ENCODE assay signal across 21 cellular contexts in the genomic region with DNA sequence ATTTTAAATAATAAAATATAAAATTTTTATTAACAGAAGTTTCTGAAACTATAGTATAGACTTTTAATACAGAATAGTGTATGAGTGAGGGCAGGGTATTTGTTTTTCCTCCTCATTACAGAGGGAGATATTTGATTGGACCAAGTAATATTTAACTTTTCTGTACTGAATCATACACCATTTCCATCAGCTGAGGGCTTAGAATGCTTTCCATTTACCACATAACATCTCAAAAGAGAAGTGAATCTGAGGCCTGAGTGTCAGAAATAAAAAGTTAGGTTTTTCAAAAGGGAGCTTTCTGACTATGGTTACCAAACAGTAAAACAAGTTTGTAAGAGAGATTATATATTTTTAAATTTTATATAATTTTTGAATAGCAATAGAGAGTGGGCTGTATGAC. TPM values are rescaled to one million over a fixed set of nuclear protein-coding genes. Genes with fewer than 3 reads are reported as not detected.
DNase-seq lines count a peak whose midpoint lies in the region; ATAC-seq lines count a peak whose summit lies in the region.
"Had no signal": no experiment of that assay in that cellular context is flagged by ENCODE, and none has a peak within 500 bp of the region (broad histone marks: within the 10 kb centered on the region; RNA-seq: fewer than 3 reads in every experiment).

No MANE protein-coding gene starts in this region.

- H3K27ac Mint-ChIP-seq in stimulated activated memory B cell treated with anti-CD40 and anti-IgM and Interleukin-4, amounts not matched to agents 10 μg/mL and 1 μg/mL and 100 μg/mL, for 72 hours: no peak overlapping the region
- H3K27ac Mint-ChIP-seq in naive thymus-derived CD4-positive, alpha-beta T cell: no peak overlapping the region
- H3K27ac Mint-ChIP-seq: activated CD4-positive, alpha-beta memory T cell treated with anti-CD3 and anti-CD28 coated beads for 36 hours; activated T-helper 1 cell treated with anti-CD3 and anti-CD28 coated beads, Interleukin-12 subunit alpha, Interleukin-12 subunit beta, Interleukin-2, Interleukin-4 antibody, amounts not matched to agents 30 ng/mL and 10 ng/mL and 1 ng/mL, durations not matched to agents 14 hours and 24 hours and 36 hours; effector memory CD8-positive, alpha-beta T cell; type B pancreatic cell had no signal

- H3K4me3 Mint-ChIP-seq in stimulated activated memory B cell treated with anti-CD40 and anti-IgM and Interleukin-4, amounts not matched to agents 10 μg/mL and 1 μg/mL and 100 μg/mL, for 72 hours: no peak overlapping the region
- no peak overlapping the region for H3K4me3 Mint-ChIP-seq in naive thymus-derived CD4-positive, alpha-beta T cell
- H3K4me3 Mint-ChIP-seq: activated CD4-positive, alpha-beta memory T cell treated with anti-CD3 and anti-CD28 coated beads for 36 hours; activated T-helper 1 cell treated with anti-CD3 and anti-CD28 coated beads, Interleukin-12 subunit alpha, Interleukin-12 subunit beta, Interleukin-2, Interleukin-4 antibody, amounts not matched to agents 30 ng/mL and 10 ng/mL and 1 ng/mL, durations not matched to agents 14 hours and 24 hours and 36 hours; central memory CD8-positive, alpha-beta T cell; effector memory CD8-positive, alpha-beta T cell; type B pancreatic cell had no signal

- H3K4me1 ChIP-seq in naive thymus-derived CD4-positive, alpha-beta T cell (ENCODE audit: control insufficient read depth in 2 of 2, insufficient read depth in 2 of 2, low read length in 2 of 2): no peaks in the 10 kb centered on the region
- H3K4me1 ChIP-seq: adrenal gland, parathyroid adenoma, SJSA1 had no signal

- DNase-seq in SIG-M5 treated with dmso at 0.1 percent for 504 hours (lab: John Stamatoyannopoulos, UW; ENCODE audit: unreplicated experiment) (peak; percentile 22), SIG-M5 (lab: John Stamatoyannopoulos, UW) (no peak)
- no peak for DNase-seq in naive thymus-derived CD4-positive, alpha-beta T cell
- DNase-seq: 8988T; activated CD4-positive, alpha-beta memory T cell treated with anti-CD3 and anti-CD28 coated beads for 36 hours; adrenal gland; C1 segment of cervical spinal cord; effector memory CD8-positive, alpha-beta T cell; NCI-H187; NCI-H510A had no signal

- H3K36me3 ChIP-seq in naive thymus-derived CD4-positive, alpha-beta T cell (ENCODE audit: control insufficient read depth in 2 of 3, insufficient read depth in 3 of 3, low read length in 3 of 3): no peaks in the 10 kb centered on the region
- H3K36me3 ChIP-seq: adrenal gland, SJSA1 had no signal

- CTCF ChIA-PET in naive thymus-derived CD4-positive, alpha-beta T cell (lab: Charles Lee): no interaction called here

- intact Hi-C loops in naive thymus-derived CD4-positive, alpha-beta T cell (cut with micrococcal nuclease): no loop called here

- POLR2A ChIA-PET in naive thymus-derived CD4-positive, alpha-beta T cell (lab: Charles Lee): interaction anchor here (0.6 to 0.7 kb wide), 2 partner anchors 44 to 196 kb away, joined by 3 read pairs; no protein-coding TSS in a partner anchor

- ATAC-seq in HG02759 (IDR thresholded peaks at IDR 0.05; ENCODE audit: unreplicated experiment) (peak; percentile 63), HG03442 (IDR thresholded peaks at IDR 0.05; ENCODE audit: unreplicated experiment) (peak; percentile 77), HG02763 (IDR thresholded peaks at IDR 0.05; ENCODE audit: unreplicated experiment) (no peak), GM21737 (IDR thresholded peaks at IDR 0.05; ENCODE audit: unreplicated experiment) (no peak)
- ATAC-seq in stimulated activated memory B cell treated with anti-CD40 and anti-IgM and Interleukin-4, amounts not matched to agents 10 μg/mL and 1 μg/mL and 100 μg/mL, for 72 hours: peak; percentile 74
- ATAC-seq in naive thymus-derived CD4-positive, alpha-beta T cell: no peak
- ATAC-seq: effector memory CD8-positive, alpha-beta T cell; left lobe of liver had no signal

- no peaks in the 10 kb centered on the region for H3K27me3 Mint-ChIP-seq in stimulated activated memory B cell treated with anti-CD40 and anti-IgM and Interleukin-4, amounts not matched to agents 10 μg/mL and 1 μg/mL and 100 μg/mL, for 72 hours
- H3K27me3 Mint-ChIP-seq in naive thymus-derived CD4-positive, alpha-beta T cell: peaks cover 0 to 5% (median 0%) of the 10 kb centered on the region in 5 donors
- H3K27me3 Mint-ChIP-seq: effector memory CD8-positive, alpha-beta T cell; type B pancreatic cell had no signal

- H3K9me3 Mint-ChIP-seq in stimulated activated memory B cell treated with anti-CD40 and anti-IgM and Interleukin-4, amounts not matched to agents 10 μg/mL and 1 μg/mL and 100 μg/mL, for 72 hours: no peaks in the 10 kb centered on the region
- H3K9me3 Mint-ChIP-seq in naive thymus-derived CD4-positive, alpha-beta T cell: peaks cover 0 to 1% (median 0%) of the 10 kb centered on the region in 11 donors
- H3K9me3 Mint-ChIP-seq: activated CD4-positive, alpha-beta memory T cell treated with anti-CD3 and anti-CD28 coated beads for 36 hours; activated T-helper 1 cell treated with anti-CD3 and anti-CD28 coated beads, Interleukin-12 subunit alpha, Interleukin-12 subunit beta, Interleukin-2, Interleukin-4 antibody, amounts not matched to agents 30 ng/mL and 10 ng/mL and 1 ng/mL, durations not matched to agents 14 hours and 24 hours and 36 hours; central memory CD8-positive, alpha-beta T cell; effector memory CD8-positive, alpha-beta T cell; type B pancreatic cell had no signal

- H3K27me3 ChIP-seq in naive thymus-derived CD4-positive, alpha-beta T cell (ENCODE audit: control insufficient read depth in 2 of 2, insufficient read depth in 2 of 2, low read length in 2 of 2): no peaks in the 10 kb centered on the region
- H3K27me3 ChIP-seq: adrenal gland, SJSA1 had no signal

- no peak overlapping the region for H3K4me3 ChIP-seq in naive thymus-derived CD4-positive, alpha-beta T cell (ENCODE audit: low read length)
- H3K4me3 ChIP-seq: adrenal gland, SJSA1 had no signal

- peaks cover 12% of the 10 kb centered on the region for H3K4me1 Mint-ChIP-seq in stimulated activated memory B cell treated with anti-CD40 and anti-IgM and Interleukin-4, amounts not matched to agents 10 μg/mL and 1 μg/mL and 100 μg/mL, for 72 hours
- H3K4me1 Mint-ChIP-seq in naive thymus-derived CD4-positive, alpha-beta T cell: no peaks in the 10 kb centered on the region
- H3K4me1 Mint-ChIP-seq: central memory CD8-positive, alpha-beta T cell had no signal

- no peak overlapping the region for H3K27ac ChIP-seq in naive thymus-derived CD4-positive, alpha-beta T cell (ENCODE audit: low read depth, low read length)
- H3K27ac ChIP-seq: adrenal gland, parathyroid adenoma, SJSA1 had no signal

- H3K9me3 ChIP-seq in naive thymus-derived CD4-positive, alpha-beta T cell (ENCODE audit: control insufficient read depth in 2 of 3, low read length in 3 of 3): no peaks in the 10 kb centered on the region
- H3K9me3 ChIP-seq: adrenal gland, SJSA1 had no signal

- H3K36me3 Mint-ChIP-seq in stimulated activated memory B cell treated with anti-CD40 and anti-IgM and Interleukin-4, amounts not matched to agents 10 μg/mL and 1 μg/mL and 100 μg/mL, for 72 hours: no peaks in the 10 kb centered on the region
- H3K36me3 Mint-ChIP-seq in naive thymus-derived CD4-positive, alpha-beta T cell: no peaks in the 10 kb centered on the region
- H3K36me3 Mint-ChIP-seq: activated CD4-positive, alpha-beta memory T cell treated with anti-CD3 and anti-CD28 coated beads for 36 hours; type B pancreatic cell had no signal

RNA-seq across cellular contexts. Expression of a gene that starts 29.5 kb away (rescaled TPM):
- total RNA-seq in naive thymus-derived CD4-positive, alpha-beta T cell: not detected
- not detected for polyA plus RNA-seq in naive thymus-derived CD4-positive, alpha-beta T cell
- total RNA-seq: activated T-helper 1 cell treated with anti-CD3 and anti-CD28 coated beads, Interleukin-12 subunit alpha, Interleukin-12 subunit beta, Interleukin-2, Interleukin-4 antibody, amounts not matched to agents 30 ng/mL and 10 ng/mL and 1 ng/mL, durations not matched to agents 14 hours and 24 hours and 36 hours had no signal

Comparison
In these comparisons a context has a peak if more than half of its experiments do, and no peak if none do; other contexts are left out.
1. ATAC-seq: peak in HG02759 (single experiment), HG03442 (single experiment) and stimulated activated memory B cell treated with anti-CD40 and anti-IgM and Interleukin-4, amounts not matched to agents 10 μg/mL and 1 μg/mL and 100 μg/mL, for 72 hours (single experiment); none in HG02763 (single experiment), naive thymus-derived CD4-positive, alpha-beta T cell (single experiment) and GM21737 (single experiment).